In genomic region chr16:57723170-57723569, GRCh38 we compare ENCODE assay signal across 13 cellular contexts. TPM values are rescaled to one million over a fixed set of nuclear protein-coding genes. Genes with fewer than 3 reads are reported as not detected.
A peak's percentile ranks its signal among the peaks of the same experiment; 100 is the strongest.
DNase-seq lines count a peak whose midpoint lies in the region; ATAC-seq, FAIRE-seq and TF ChIP-seq lines count a peak whose summit lies in the region.
"Had no signal": no experiment of that assay in that cellular context is flagged by ENCODE, and none has a peak within 500 bp of the region (broad histone marks: within the 10 kb centered on the region; RNA-seq: fewer than 3 reads in every experiment).

No MANE protein-coding gene starts in this region.

- H3K36me3 ChIP-seq in OCI-LY3 (replicated peaks; ENCODE audit: low read depth, low read length) (no peaks in the 10 kb centered on the region), endothelial cell of umbilical vein (ENCODE audit: control insufficient read depth in 2 of 2, extremely low read depth in 1 of 2, insufficient read depth in 2 of 2, low read length in 2 of 2) (no peaks in the 10 kb centered on the region)
- H3K36me3 ChIP-seq: upper lobe of right lung had no signal

- H3K4me3 Mint-ChIP-seq in neural crest cell: no peak overlapping the region

- intact Hi-C loops in endothelial cell of umbilical vein (cut with micrococcal nuclease): no loop called here

- H3K79me2 ChIP-seq in OCI-LY3 (ENCODE audit: low read length) (no peaks in the 10 kb centered on the region), endothelial cell of umbilical vein (ENCODE audit: control insufficient read depth, insufficient read depth, low read length) (no peaks in the 10 kb centered on the region)

- DNase-seq in EH (ENCODE audit: low read depth) (peak; percentile 12), endothelial cell of umbilical vein (ENCODE audit: low read depth, low spot score) (peak; percentile 16), neural crest cell (ENCODE audit: low read depth, low spot score) (peak; percentile 38), urothelium cell line (ENCODE audit: low spot score) (no peak), RCC 7860 (ENCODE audit: low spot score) (no peak)
- no peak for DNase-seq in activated CD8-positive, alpha-beta memory T cell treated with anti-CD3 and anti-CD28 coated beads, Interleukin-2, amount 50 U/mL, for 4 hours
- DNase-seq: activated naive CD4-positive, alpha-beta T cell treated with anti-CD3 and anti-CD28 coated beads, Interleukin-2, amount 50 U/mL, for 16 hours; upper lobe of right lung had no signal

- H3K9me3 ChIP-seq in OCI-LY3 (ENCODE audit: insufficient read depth, low read length) (no peaks in the 10 kb centered on the region), endothelial cell of umbilical vein (replicated peaks; ENCODE audit: control insufficient read depth, insufficient read depth, low read length) (no peaks in the 10 kb centered on the region)
- H3K9me3 ChIP-seq: Caco-2, upper lobe of right lung had no signal

- H3K4me1 ChIP-seq in OCI-LY3 (ENCODE audit: low read length) (peaks cover 6% of the 10 kb centered on the region; the same call in 1 of the 2 replicates), endothelial cell of umbilical vein (ENCODE audit: control insufficient read depth, extremely low read depth, insufficient read depth, low read length) (no peaks in the 10 kb centered on the region)
- H3K4me1 ChIP-seq: Caco-2, upper lobe of right lung had no signal

- no peaks in the 10 kb centered on the region for H3K36me3 Mint-ChIP-seq in neural crest cell (ENCODE audit: low read depth)

- H2AFZ ChIP-seq in OCI-LY3 (ENCODE audit: low read depth, low read length): no peak overlapping the region
- H2AFZ ChIP-seq in endothelial cell of umbilical vein (ENCODE audit: low read depth, low read length): no peak overlapping the region

- no peaks in the 10 kb centered on the region for H4K20me1 ChIP-seq in OCI-LY3 (ENCODE audit: insufficient read depth, low read length)
- H4K20me1 ChIP-seq in endothelial cell of umbilical vein (replicated peaks; ENCODE audit: control insufficient read depth, extremely low read depth, insufficient read depth, low read length): no peaks in the 10 kb centered on the region

- no TSS peak for BruUV-seq in endothelial cell of umbilical vein (replicated peaks; lab: Mats Ljungman, UMichigan)

- TF ChIP-seq CTCF in OCI-LY3 (IDR thresholded peaks at IDR 0.05; ENCODE audit: low read depth, low read length) (peak; percentile 8; the same call in 1 of the 2 replicates), endothelial cell of umbilical vein (IDR thresholded peaks at IDR 0.05; ENCODE audit: extremely low read depth in 1 of 2, insufficient read depth in 1 of 2, low read depth in 1 of 2, low read length in 2 of 2) (peak; percentile 15 to 22), neural crest cell (conservative IDR thresholded peaks at IDR 0.05) (peak; percentile 46)

- no peaks in the 10 kb centered on the region for H3K27me3 Mint-ChIP-seq in neural crest cell (ENCODE audit: low read depth)

- TF ChIP-seq POLR2A in endothelial cell of umbilical vein (IDR thresholded peaks at IDR 0.05; ENCODE audit: low read depth, low read length): no peak

- H3K9me3 Mint-ChIP-seq in neural crest cell: no peaks in the 10 kb centered on the region

- no peak overlapping the region for H3K4me3 ChIP-seq in OCI-LY3 (ENCODE audit: low read length)
- H3K4me3 ChIP-seq in endothelial cell of umbilical vein (replicated peaks in 1 of 3; ENCODE audit: insufficient read depth in 1 of 3, low read depth in 1 of 3, low read length in 3 of 3): no peak overlapping the region
- H3K4me3 ChIP-seq: upper lobe of right lung had no signal

- H3K9me1 ChIP-seq in endothelial cell of umbilical vein (replicated peaks; ENCODE audit: control insufficient read depth, extremely low read depth, insufficient read depth, low read length): no peaks in the 10 kb centered on the region

- H3K27ac ChIP-seq in OCI-LY3 (ENCODE audit: low read length) (no peak overlapping the region), endothelial cell of umbilical vein (ENCODE audit: insufficient read depth, low read depth, low read length) (no peak overlapping the region)
- H3K27ac ChIP-seq: upper lobe of right lung had no signal

- peak overlapping the region; percentile 14 for H3K27ac Mint-ChIP-seq in neural crest cell (ENCODE audit: unreplicated experiment)

- POLR2A ChIA-PET in endothelial cell of umbilical vein (lab: Charles Lee): interaction anchor here (1.0 kb wide), 1 partner anchor 147 kb away, joined by 3 read pairs; no protein-coding TSS in a partner anchor

- no peak for ATAC-seq in GM19328 (IDR thresholded peaks at IDR 0.05; ENCODE audit: unreplicated experiment)
- ATAC-seq: upper lobe of right lung had no signal

- no peaks in the 10 kb centered on the region for H3K4me1 Mint-ChIP-seq in neural crest cell

- H3K27me3 ChIP-seq in OCI-LY3 (ENCODE audit: low read depth, low read length): no peaks in the 10 kb centered on the region
- H3K27me3 ChIP-seq in endothelial cell of umbilical vein (ENCODE audit: control insufficient read depth in 2 of 2, insufficient read depth in 2 of 2, low read length in 2 of 2): no peaks in the 10 kb centered on the region
- H3K27me3 ChIP-seq: upper lobe of right lung had no signal

- no peak for FAIRE-seq in endothelial cell of umbilical vein (lab: Jason Lieb, UNC)
- FAIRE-seq in urothelium cell line (lab: Jason Lieb, UNC): no peak
- FAIRE-seq in RCC 7860 (lab: Jason Lieb, UNC): no peak
- FAIRE-seq: GM12891 had no signal

- H3K4me2 ChIP-seq in OCI-LY3 (ENCODE audit: low read length): no peak overlapping the region
- no peak overlapping the region for H3K4me2 ChIP-seq in endothelial cell of umbilical vein (ENCODE audit: insufficient read depth, low read length)

- H3K9ac ChIP-seq in OCI-LY3 (ENCODE audit: low read length) (no peak overlapping the region), endothelial cell of umbilical vein (replicated peaks; ENCODE audit: extremely low read depth, insufficient read depth, low read length) (no peak overlapping the region)

- dilution Hi-C loops in endothelial cell of umbilical vein (cut with MboI; ENCODE audit: extremely low pct_ligation_motif_present, low sequenced_read_pairs): no loop called here

- CTCF ChIA-PET in endothelial cell of umbilical vein (lab: Charles Lee): interaction anchor here (0.6 to 5.3 kb wide), 34 partner anchors 9 to 299 kb away, joined by 3 to 43 read pairs (median 4); partner anchors contain the start of genes KATNB1, USB1 and ZNF319

TF ChIP-seq in endothelial cell of umbilical vein, 7 proteins besides CTCF, POLR2A, EP300 and RAD21:
- no peak for TF ChIP-seq EZH2 (IDR thresholded peaks at IDR 0.05; ENCODE audit: borderline replicate concordance, low read depth, low read length, severe bottlenecking)
- TF ChIP-seq JUN (IDR thresholded peaks at IDR 0.05; ENCODE audit: borderline replicate concordance, insufficient read depth, insufficient read length, low read depth): no peak
- TF ChIP-seq FOS (IDR thresholded peaks at IDR 0.05; ENCODE audit: borderline replicate concordance, insufficient read depth, low read length): no peak
- TF ChIP-seq MYC (IDR thresholded peaks at IDR 0.05; ENCODE audit: low read depth, low read length): no peak
- TF ChIP-seq, protein P1, sequence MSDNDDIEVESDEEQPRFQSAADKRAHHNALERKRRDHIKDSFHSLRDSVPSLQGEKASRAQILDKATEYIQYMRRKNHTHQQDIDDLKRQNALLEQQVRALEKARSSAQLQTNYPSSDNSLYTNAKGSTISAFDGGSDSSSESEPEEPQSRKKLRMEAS (IDR thresholded peaks at IDR 0.05; ENCODE audit: insufficient read depth, insufficient read length): no peak
- TF ChIP-seq POLR2AphosphoS5 (IDR thresholded peaks at IDR 0.05; ENCODE audit: insufficient read depth, low read depth, low read length): no peak
- TF ChIP-seq GATA2 (IDR thresholded peaks at IDR 0.05; ENCODE audit: insufficient read depth, insufficient read length, low read depth, low read length): no peak
TF ChIP-seq in endothelial cell of umbilical vein: peak in this region for 0.

RNA-seq across cellular contexts. Expression of gene KATNB1, which starts 12.4 kb away (rescaled TPM):
- 25.9 and 28.6 TPM in 2 replicates for total RNA-seq in endothelial cell of umbilical vein
- 35.9 and 43.9 TPM in 2 replicates for polyA plus RNA-seq in endothelial cell of umbilical vein
- polyA plus RNA-seq in endothelial cell of umbilical vein (2011; cell fraction: cytosol; rRNA removed): 22.3 and 27.0 TPM in 2 replicates
- 67.0 and 78.1 TPM in 2 replicates for polyA plus RNA-seq in endothelial cell of umbilical vein (2011; cell fraction: nucleus; rRNA removed)
- polyA plus RNA-seq in endothelial cell of umbilical vein (2012): 27.9 and 31.0 TPM in 2 replicates
- 28.0 and 28.7 TPM in 2 replicates for polyA minus RNA-seq in endothelial cell of umbilical vein
- polyA minus RNA-seq in endothelial cell of umbilical vein (2011; cell fraction: cytosol; rRNA and poly(A)+ RNA removed): 22.4 TPM
- polyA minus RNA-seq in endothelial cell of umbilical vein (2011; cell fraction: nucleus; rRNA and poly(A)+ RNA removed): 18.2 and 25.9 TPM in 2 replicates
- total RNA-seq in neural crest cell: 42.1 and 47.4 TPM in 2 replicates

RNA-seq across cellular contexts. Expression of gene DRC7, which starts 28.6 kb away (rescaled TPM):
- 0.13 TPM in 1 of 2 replicates, not detected in the other for total RNA-seq in endothelial cell of umbilical vein
- 0.13 and 0.77 TPM in 2 replicates for polyA plus RNA-seq in endothelial cell of umbilical vein
- 0.13 and 0.26 TPM in 2 replicates for polyA plus RNA-seq in endothelial cell of umbilical vein (2011; cell fraction: cytosol; rRNA removed)
- polyA plus RNA-seq in endothelial cell of umbilical vein (2011; cell fraction: nucleus; rRNA removed): 0.07 and 0.50 TPM in 2 replicates
- 1.5 TPM in 1 of 2 replicates, not detected in the other for polyA plus RNA-seq in endothelial cell of umbilical vein (2012)
- polyA minus RNA-seq in endothelial cell of umbilical vein: 1.1 TPM in 1 of 2 replicates, not detected in the other
- not detected for polyA minus RNA-seq in endothelial cell of umbilical vein (2011; cell fraction: cytosol; rRNA and poly(A)+ RNA removed)
- not detected in 2 replicates for polyA minus RNA-seq in endothelial cell of umbilical vein (2011; cell fraction: nucleus; rRNA and poly(A)+ RNA removed)
- 0.16 and 0.32 TPM in 2 replicates for total RNA-seq in neural crest cell
- total RNA-seq: skeletal muscle tissue, upper lobe of right lung had no signal

RNA-seq across cellular contexts. Expression of gene ADGRG3, which starts 55.1 kb away (rescaled TPM):
- total RNA-seq in endothelial cell of umbilical vein: not detected in 2 replicates
- not detected in 2 replicates for polyA plus RNA-seq in endothelial cell of umbilical vein
- polyA plus RNA-seq in endothelial cell of umbilical vein (2011; cell fraction: cytosol; rRNA removed): not detected in 2 replicates
- not detected in 2 replicates for polyA plus RNA-seq in endothelial cell of umbilical vein (2011; cell fraction: nucleus; rRNA removed)
- not detected in 2 replicates for polyA plus RNA-seq in endothelial cell of umbilical vein (2012)
- not detected in 2 replicates for polyA minus RNA-seq in endothelial cell of umbilical vein
- polyA minus RNA-seq in endothelial cell of umbilical vein (2011; cell fraction: cytosol; rRNA and poly(A)+ RNA removed): not detected
- not detected in 2 replicates for polyA minus RNA-seq in endothelial cell of umbilical vein (2011; cell fraction: nucleus; rRNA and poly(A)+ RNA removed)
- total RNA-seq in neural crest cell: not detected in 2 replicates

Comparison
In these comparisons a context has a peak if more than half of its experiments do, and no peak if none do; other contexts are left out.
1. DNase-seq: peak in EH (single experiment), endothelial cell of umbilical vein (single experiment) and neural crest cell (single experiment); none in activated CD8-positive, alpha-beta memory T cell treated with anti-CD3 and anti-CD28 coated beads, Interleukin-2, amount 50 U/mL, for 4 hours (single experiment), urothelium cell line (single experiment) and RCC 7860 (single experiment).
2. Peak in every context shown above with its lines, with median percentiles within 50 percentile points of each other: CTCF ChIP-seq.